In the genomic region with DNA sequence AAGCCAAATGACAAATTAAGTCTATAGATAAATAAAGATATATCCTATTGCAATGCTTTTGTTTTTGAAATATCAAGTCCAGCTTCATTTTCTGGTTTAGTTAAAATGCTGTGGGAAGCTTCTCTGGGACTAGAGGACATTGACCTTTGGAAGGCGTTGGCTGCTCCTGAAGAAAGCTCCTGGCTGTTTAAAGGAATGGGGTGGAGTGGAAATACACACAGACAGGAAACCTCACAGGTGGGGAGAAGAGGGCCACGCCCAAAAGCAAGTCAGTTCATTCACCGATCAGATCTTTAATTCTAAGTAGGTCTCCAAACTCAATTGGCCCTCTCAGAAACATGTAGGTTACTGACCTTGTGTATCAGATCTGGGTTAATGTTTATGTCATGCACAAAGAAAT, we compare ENCODE assay signal across 23 cellular contexts. TPM values are rescaled to one million over a fixed set of nuclear protein-coding genes. Genes with fewer than 3 reads are reported as not detected.
"Had no signal": no experiment of that assay in that cellular context is flagged by ENCODE, and none has a peak within 500 bp of the region (broad histone marks: within the 10 kb centered on the region; RNA-seq: fewer than 3 reads in every experiment).

No MANE protein-coding gene starts in this region.

- H3K4me3 ChIP-seq: gastroesophageal sphincter, smooth muscle cell, vagina had no signal

- H3K9me3 ChIP-seq: vagina had no signal

- DNase-seq: activated CD4-positive, alpha-beta memory T cell treated with anti-CD3 and anti-CD28 coated beads, Interleukin-2, amount 10 ng/mL, durations not matched to agents 7 days and 5 days; activated CD4-positive, alpha-beta T cell treated with anti-CD3 and anti-CD28 coated beads for 48 hours; activated CD8-positive, alpha-beta memory T cell treated with anti-CD3 and anti-CD28 coated beads, Interleukin-2, amount 10 ng/mL, durations not matched to agents 7 days and 5 days; activated T-cell treated with anti-CD3 and anti-CD28 coated beads for 4 hours; aorta; caudate nucleus; dermis blood vessel endothelial cell; effector CD8-positive, alpha-beta T cell; head of caudate nucleus; left cardiac atrium; midbrain; nephron progenitor cell; stimulated activated CD4-positive, alpha-beta T cell treated with anti-CD3 and anti-CD28 coated beads, Interleukin-15, amount 100 ng/mL, for 24 hours; stimulated activated CD4-positive, alpha-beta T cell treated with anti-CD3 and anti-CD28 coated beads, Interleukin-2, amount 100 ng/mL, for 48 hours; stimulated activated CD8-positive, alpha-beta memory T cell treated with anti-CD3 and anti-CD28 coated beads, Interleukin-4, amount 100 ng/mL, for 48 hours; stimulated activated naive B cell treated with anti-CD40 and anti-IgM and Interleukin-4, amounts not matched to agents 10 μg/mL and 1 μg/mL and 100 μg/mL, for 72 hours had no signal

- H2AFZ ChIP-seq: parathyroid adenoma had no signal

- H3K4me2 ChIP-seq: smooth muscle cell had no signal

- H3K79me2 ChIP-seq: parathyroid adenoma had no signal

- H3K36me3 ChIP-seq: vagina had no signal

- ATAC-seq: activated CD8-positive, alpha-beta memory T cell treated with anti-CD3 and anti-CD28 coated beads, Interleukin-2, amount 10 ng/mL, durations not matched to agents 7 days and 5 days; activated naive CD4-positive, alpha-beta T cell treated with anti-CD3 and anti-CD28 coated beads, Interleukin-2, amount 50 U/mL, for 72 hours; gastroesophageal sphincter; left cardiac atrium; sciatic nerve; stimulated activated naive B cell treated with anti-CD40 and anti-IgM and Interleukin-4, amounts not matched to agents 10 μg/mL and 1 μg/mL and 100 μg/mL, for 72 hours had no signal

- FAIRE-seq: islet of Langerhans had no signal

- H3K27me3 ChIP-seq: gastroesophageal sphincter, vagina had no signal

- H3K27ac ChIP-seq: gastroesophageal sphincter, parathyroid adenoma, vagina had no signal

- H3K9ac ChIP-seq: parathyroid adenoma had no signal

- H3K4me1 ChIP-seq: gastroesophageal sphincter, parathyroid adenoma, vagina had no signal

RNA-seq across cellular contexts. Expression of gene SPTLC3, which starts 59.6 kb away (rescaled TPM):
- total RNA-seq: activated CD4-positive, alpha-beta memory T cell treated with anti-CD3 and anti-CD28 coated beads, Interleukin-2, amount 10 ng/mL, durations not matched to agents 7 days and 5 days had no signal
